ENCODE assay signal across 10 cellular contexts in the genomic region with DNA sequence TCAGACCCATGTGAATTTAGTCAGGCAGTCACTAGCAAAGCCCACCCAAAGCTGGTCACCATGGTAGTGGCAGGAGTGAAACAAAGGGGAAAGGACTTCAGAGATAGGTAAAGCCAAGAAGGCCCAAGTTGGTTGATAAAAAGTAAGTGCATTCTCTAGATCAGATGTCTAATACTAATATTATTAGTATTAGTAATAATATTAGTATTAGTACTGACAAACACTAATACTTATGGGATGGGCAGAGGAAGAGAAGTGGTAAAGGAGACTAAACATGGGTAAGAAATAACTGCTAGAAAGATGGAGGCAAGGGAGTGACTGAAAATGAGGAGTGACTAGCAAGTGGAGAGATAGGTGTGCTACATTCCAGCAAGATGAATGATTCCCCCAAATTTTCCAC. TPM values are rescaled to one million over a fixed set of nuclear protein-coding genes. Genes with fewer than 3 reads are reported as not detected.
"Had no signal": no experiment of that assay in that cellular context is flagged by ENCODE, and none has a peak within 500 bp of the region (broad histone marks: within the 10 kb centered on the region; RNA-seq: fewer than 3 reads in every experiment).

No MANE protein-coding gene starts in this region.

- FAIRE-seq: HepG2, HTR-8/SVneo had no signal

- H3K9ac ChIP-seq: KMS-11 had no signal

- H3K27ac ChIP-seq: HL-60, KMS-11 had no signal

- ATAC-seq: HepG2 had no signal

- H3K4me2 ChIP-seq: KMS-11 had no signal

- DNase-seq: IMR-90, KBM-7, KG1 had no signal

RNA-seq across cellular contexts. Expression of gene PHYHIPL, which starts 46.6 kb away (rescaled TPM):
- total RNA-seq: HT-29, HT1080, IMR-90 had no signal
- polyA plus RNA-seq: IgD-negative memory B cell, IMR-90 had no signal
